ENCODE assay signal across 16 cellular contexts in the genomic region with DNA sequence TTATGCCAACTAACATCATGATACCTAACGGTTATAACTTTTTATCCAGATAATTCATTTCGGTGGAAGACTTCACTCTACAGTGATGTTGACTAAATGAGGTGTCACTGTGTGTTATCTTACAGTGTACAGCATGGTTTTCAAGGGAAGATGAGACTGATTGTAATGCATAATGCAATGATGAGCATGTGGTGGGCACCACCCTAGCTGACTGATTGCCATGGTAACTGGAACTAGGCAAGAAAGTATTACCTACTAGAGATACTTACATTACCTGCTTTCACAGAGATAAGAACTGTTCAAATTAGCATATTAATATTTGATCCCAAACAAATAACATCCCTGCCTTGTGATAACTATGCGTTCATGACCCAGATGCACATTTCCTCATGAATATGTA. TPM values are rescaled to one million over a fixed set of nuclear protein-coding genes. Genes with fewer than 3 reads are reported as not detected.
A peak's percentile ranks its signal among the peaks of the same experiment; 100 is the strongest.
DNase-seq lines count a peak whose midpoint lies in the region; ATAC-seq and TF ChIP-seq lines count a peak whose summit lies in the region.
"Had no signal": no experiment of that assay in that cellular context is flagged by ENCODE, and none has a peak within 500 bp of the region (broad histone marks: within the 10 kb centered on the region; RNA-seq: fewer than 3 reads in every experiment).

No MANE protein-coding gene starts in this region.

- peaks cover 0 to 62% (median 29%) of the 10 kb centered on the region in 4 donors for H3K4me1 ChIP-seq in right lobe of liver
- H3K4me1 ChIP-seq in tibial artery = peaks cover 0 to 96% (median 47%) of the 10 kb centered on the region in 4 donors
- H3K4me1 ChIP-seq in A673 (ENCODE audit: insufficient read depth, low read length, poor library complexity, severe bottlenecking) = no peaks in the 10 kb centered on the region
- H3K4me1 ChIP-seq: Caco-2 had no signal

- intact Hi-C loops in right lobe of liver (cut with DNase I) (no loop called here), tibial artery (cut with DNase I; ENCODE audit: low total_unique reads) (no loop called here), A673 (cut with micrococcal nuclease; ENCODE audit: unreplicated experiment) (no loop called here)

- no peaks in the 10 kb centered on the region for H3K27me3 ChIP-seq in right lobe of liver
- no peaks in the 10 kb centered on the region for H3K27me3 ChIP-seq in tibial artery
- H3K27me3 ChIP-seq in A673 (replicated peaks; ENCODE audit: insufficient read depth, low read depth, low read length, poor library complexity) = no peaks in the 10 kb centered on the region

- H3K9me3 ChIP-seq in right lobe of liver = no peaks in the 10 kb centered on the region
- H3K9me3 ChIP-seq in tibial artery = no peaks in the 10 kb centered on the region
- no peaks in the 10 kb centered on the region for H3K9me3 ChIP-seq in A673 (ENCODE audit: low read depth, low read length, poor library complexity, severe bottlenecking)
- H3K9me3 ChIP-seq: BLaER1 treated with 17β-estradiol and CSF1 and Interleukin-3, amounts not matched to agents 10 nM and 100 nM; Caco-2 had no signal

- H3K27me3 Mint-ChIP-seq in nephron (ENCODE audit: low read depth) = peaks cover 26% of the 10 kb centered on the region

- H3K36me3 ChIP-seq in right lobe of liver (no peaks in the 10 kb centered on the region), tibial artery (no peaks in the 10 kb centered on the region), A673 (ENCODE audit: insufficient read depth, low read length, poor library complexity, severe bottlenecking) (no peaks in the 10 kb centered on the region)
- H3K36me3 ChIP-seq: BLaER1 treated with 17β-estradiol and CSF1 and Interleukin-3, amounts not matched to agents 10 nM and 100 nM had no signal

- no TSS peak for BruUV-seq in A673 (replicated peaks; lab: Mats Ljungman, UMichigan)

- H3K36me3 Mint-ChIP-seq in nephron (ENCODE audit: low read depth) = peaks cover 4% of the 10 kb centered on the region
- H3K36me3 Mint-ChIP-seq: CD8-positive, alpha-beta T cell had no signal

- H3K27ac ChIP-seq in right lobe of liver (peak overlapping the region in 2 of 3 donors; percentile 65 to 79), tibial artery (peak overlapping the region; percentile 60 to 90), A673 (ENCODE audit: low read depth, low read length, poor library complexity, severe bottlenecking) (no peak overlapping the region)
- H3K27ac ChIP-seq: BLaER1 treated with 17β-estradiol and CSF1 and Interleukin-3, amounts not matched to agents 10 nM and 100 nM; C4-2B had no signal

- peak overlapping the region in 2 of 3 experiments; percentile 25 to 53 for H3K27ac Mint-ChIP-seq in nephron
- H3K27ac Mint-ChIP-seq: B cell; CD4-positive, alpha-beta T cell; CD8-positive, alpha-beta T cell had no signal

- peaks cover 74% of the 10 kb centered on the region for H3K4me1 Mint-ChIP-seq in nephron
- H3K4me1 Mint-ChIP-seq: B cell had no signal

- no peak for TF ChIP-seq POLR2A in right lobe of liver (IDR thresholded peaks at IDR 0.05)

- no peak for TF ChIP-seq CTCF in right lobe of liver (IDR thresholded peaks at IDR 0.05)
- TF ChIP-seq CTCF in nephron (IDR thresholded peaks at IDR 0.05; ENCODE audit: unreplicated experiment in 3 of 3) = no peak
- TF ChIP-seq CTCF in tibial artery (IDR thresholded peaks at IDR 0.05) = no peak
- TF ChIP-seq CTCF in A673 (conservative IDR thresholded peaks at IDR 0.05; ENCODE audit: low read depth, low read length) = no peak

- POLR2A ChIA-PET in A673 (lab: Charles Lee; ENCODE audit: low non-redundant PET) = no interaction called here

- no peak overlapping the region for H3K4me3 Mint-ChIP-seq in nephron
- H3K4me3 Mint-ChIP-seq: B cell; CD4-positive, alpha-beta T cell; CD8-positive, alpha-beta T cell had no signal

- CTCF ChIA-PET in A673 (lab: Charles Lee) = no interaction called here

- H3K4me3 ChIP-seq in right lobe of liver = no peak overlapping the region
- no peak overlapping the region for H3K4me3 ChIP-seq in tibial artery
- H3K4me3 ChIP-seq in A673 (ENCODE audit: low read depth, low read length, poor library complexity, severe bottlenecking) = no peak overlapping the region
- H3K4me3 ChIP-seq: BLaER1 treated with 17β-estradiol and CSF1 and Interleukin-3, amounts not matched to agents 10 nM and 100 nM had no signal

- H3K9me3 Mint-ChIP-seq in nephron = no peaks in the 10 kb centered on the region
- H3K9me3 Mint-ChIP-seq: CD4-positive, alpha-beta T cell; CD8-positive, alpha-beta T cell had no signal

- ATAC-seq in right lobe of liver (no peak), HG02678 (IDR thresholded peaks at IDR 0.05; ENCODE audit: unreplicated experiment) (no peak)
- ATAC-seq: CD8-positive, alpha-beta T cell had no signal

- WGBS in right lobe of liver (ENCODE audit: insufficient coverage, low coverage, low lambda C conversion rate, missing lambda C conversion rate) = 58% methylated on average over 2 of the region's 3 CpGs

- peak in 1 of 3 donors; percentile 3 for DNase-seq in right lobe of liver
- DNase-seq in tibial artery = no peak
- DNase-seq in A673 (ENCODE audit: low spot score) = no peak
- DNase-seq: 8988T; AML-193; Caco-2; Calu3; CD4-positive, alpha-beta T cell; CD8-positive, alpha-beta T cell; DMS79 treated with DMSO at 0.1 percent for 48 hours; GF-D8 had no signal

RNA-seq across cellular contexts. Expression of gene TRABD2B, which starts 29.3 kb away (rescaled TPM):
- total RNA-seq in right lobe of liver (1 to 10 TPM in 3 of 6 experiments, under 1 TPM in 3; 0.55 to 9.5 (median 1.8) TPM), A673 (2021) (not detected in 2 replicates)
- total RNA-seq: B cell; CD4-positive, alpha-beta T cell; CD8-positive, alpha-beta T cell had no signal
